ENCODE assay signal across 1 cellular context in the genomic region with DNA sequence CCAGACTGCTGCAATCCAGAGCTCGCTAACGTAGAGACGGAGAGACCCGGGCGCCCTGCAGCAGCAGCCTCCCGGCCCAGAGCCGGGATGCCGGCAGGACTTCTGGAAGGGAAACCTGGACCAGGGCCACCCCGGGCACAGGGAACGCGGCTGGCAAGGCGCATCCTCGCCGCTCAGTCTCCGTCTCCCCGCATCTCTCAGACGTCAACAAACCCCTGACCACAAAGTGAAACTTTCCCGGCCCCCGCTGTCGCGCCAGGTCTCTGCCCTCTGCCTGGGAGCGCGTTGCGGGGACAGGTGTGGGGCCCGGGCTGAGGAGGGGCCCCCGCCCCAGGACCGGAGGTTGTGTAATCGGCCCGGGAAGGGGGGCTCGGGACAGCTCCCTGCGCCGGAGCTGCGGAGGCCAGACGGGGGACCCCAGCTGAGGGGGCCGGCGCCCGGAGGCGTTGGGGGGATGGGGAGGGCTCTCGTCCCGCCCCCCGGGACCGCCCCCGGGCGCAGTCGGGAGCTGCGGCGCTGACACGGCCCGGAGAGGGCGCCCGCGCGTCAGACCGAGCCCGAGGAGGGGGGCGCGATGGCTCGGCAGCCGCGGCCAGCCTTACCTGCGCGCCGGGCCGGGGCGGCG.
TF ChIP-seq lines count a peak whose summit lies in the region.

No MANE protein-coding gene starts in this region.

TF ChIP-seq in IMR-90, 13 proteins besides CTCF, POLR2A, EP300 and RAD21 (continued from another document):
- TF ChIP-seq MAZ (IDR thresholded peaks at IDR 0.05; ENCODE audit: borderline replicate concordance, low read depth, low read length) (peak; percentile 54; the same call in 1 of the 2 replicates), CHD1 (IDR thresholded peaks at IDR 0.05; ENCODE audit: low read depth, low read length) (no peak), SMC3 (IDR thresholded peaks at IDR 0.05; ENCODE audit: low read depth, low read length) (no peak; the same call in 1 of the 2 replicates), CEBPB (IDR thresholded peaks at IDR 0.05; ENCODE audit: low read depth, low read length) (0 out of 2 replicates have a peak, but pooled peaks have one; percentile 0), BHLHE40 (IDR thresholded peaks at IDR 0.05; ENCODE audit: low read depth, low read length) (no peak), MAFK (IDR thresholded peaks at IDR 0.05; ENCODE audit: low read depth, low read length) (no peak), RCOR1 (IDR thresholded peaks at IDR 0.05; ENCODE audit: insufficient replicate concordance, low read length) (no peak)
- TF ChIP-seq, protein P1, sequence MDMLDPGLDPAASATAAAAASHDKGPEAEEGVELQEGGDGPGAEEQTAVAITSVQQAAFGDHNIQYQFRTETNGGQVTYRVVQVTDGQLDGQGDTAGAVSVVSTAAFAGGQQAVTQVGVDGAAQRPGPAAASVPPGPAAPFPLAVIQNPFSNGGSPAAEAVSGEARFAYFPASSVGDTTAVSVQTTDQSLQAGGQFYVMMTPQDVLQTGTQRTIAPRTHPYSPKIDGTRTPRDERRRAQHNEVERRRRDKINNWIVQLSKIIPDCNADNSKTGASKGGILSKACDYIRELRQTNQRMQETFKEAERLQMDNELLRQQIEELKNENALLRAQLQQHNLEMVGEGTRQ (IDR thresholded peaks at IDR 0.05; ENCODE audit: low read depth, low read length) = no peak
